In genomic region chr2:108304975-108305374, GRCh38 we compare ENCODE assay signal across 17 cellular contexts. TPM values are rescaled to one million over a fixed set of nuclear protein-coding genes. Genes with fewer than 3 reads are reported as not detected.
DNase-seq lines count a peak whose midpoint lies in the region; ATAC-seq and TF ChIP-seq lines count a peak whose summit lies in the region.
"Had no signal": no experiment of that assay in that cellular context is flagged by ENCODE, and none has a peak within 500 bp of the region (broad histone marks: within the 10 kb centered on the region; RNA-seq: fewer than 3 reads in every experiment).

No MANE protein-coding gene starts in this region.

- H3K4me1 ChIP-seq in upper lobe of left lung = no peaks in the 10 kb centered on the region
- H3K4me1 ChIP-seq in mucosa of descending colon (ENCODE audit: low read depth) = no peaks in the 10 kb centered on the region
- H3K4me1 ChIP-seq: A549, esophagus squamous epithelium had no signal

- H3K4me3 ChIP-seq in upper lobe of left lung = no peak overlapping the region
- no peak overlapping the region for H3K4me3 ChIP-seq in mucosa of descending colon
- H3K4me3 ChIP-seq: A549, coronary artery, esophagus squamous epithelium, smooth muscle cell had no signal

- DNase-seq in Ammon's horn (ENCODE audit: low spot score) = peak; percentile 43
- no peak for DNase-seq in upper lobe of left lung
- DNase-seq in retina = no peak
- no peak for DNase-seq in NCI-H526 (lab: John Stamatoyannopoulos, UW)
- no peak for DNase-seq in mucosa of descending colon
- DNase-seq: activated CD4-positive, CD25-positive, alpha-beta regulatory T cell treated with anti-CD3 and anti-CD28 coated beads, Interleukin-2, amount 50 U/mL, for 72 hours; activated T-cell treated with anti-CD3 and anti-CD28 coated beads, Interleukin-2, amount 50 U/mL, for 24 hours; esophagus squamous epithelium; NCI-H1417 treated with DMSO at 0.1 percent for 48 hours; T-helper 1 cell had no signal

- no peak for TF ChIP-seq EP300 in upper lobe of left lung (IDR thresholded peaks at IDR 0.05)

- no peaks in the 10 kb centered on the region for H3K9me3 ChIP-seq in upper lobe of left lung
- H3K9me3 ChIP-seq in mucosa of descending colon = no peaks in the 10 kb centered on the region
- H3K9me3 ChIP-seq: A549, esophagus squamous epithelium had no signal

- ATAC-seq in GM18907 (IDR thresholded peaks at IDR 0.05; ENCODE audit: unreplicated experiment) = peak; percentile 85
- ATAC-seq in GM21786 (IDR thresholded peaks at IDR 0.05; ENCODE audit: unreplicated experiment) = peak; percentile 73
- ATAC-seq in HG03432 (IDR thresholded peaks at IDR 0.05; ENCODE audit: unreplicated experiment) = peak; percentile 65
- no peak for ATAC-seq in upper lobe of left lung (ENCODE audit: low FRiP score in 2 of 2)
- no peak for ATAC-seq in mucosa of descending colon
- ATAC-seq: A549 had no signal

- no peaks in the 10 kb centered on the region for H3K27me3 ChIP-seq in upper lobe of left lung
- H3K27me3 ChIP-seq: esophagus squamous epithelium had no signal

- WGBS in upper lobe of left lung, 2 donors = 80 to 81% methylated on average over 2 of the region's 2 CpGs

- TF ChIP-seq CTCF in upper lobe of left lung (IDR thresholded peaks at IDR 0.05) (no peak), mucosa of descending colon (IDR thresholded peaks at IDR 0.05) (no peak)

- no peak overlapping the region for H3K27ac ChIP-seq in upper lobe of left lung
- H3K27ac ChIP-seq: A549, coronary artery, esophagus squamous epithelium had no signal

- intact Hi-C loops in mucosa of descending colon (cut with DNase I, micrococcal nuclease) = no loop called here

- H3K36me3 ChIP-seq in upper lobe of left lung (no peaks in the 10 kb centered on the region), mucosa of descending colon (ENCODE audit: low read depth) (no peaks in the 10 kb centered on the region)
- H3K36me3 ChIP-seq: esophagus squamous epithelium had no signal

- TF ChIP-seq POLR2A in upper lobe of left lung (IDR thresholded peaks at IDR 0.05) = no peak

RNA-seq across cellular contexts. Expression of gene SULT1C2, which starts 16.3 kb away (rescaled TPM):
- total RNA-seq in upper lobe of left lung = 1 to 10 TPM in 5 of 6 donors, under 1 TPM in 1; 0.49 to 7.7 (median 4.8) TPM
- 10 to 100 TPM in 1 of 3 donors, under 1 TPM in 1, not detected in 1; 0.52 to 10.5 TPM for total RNA-seq in mucosa of descending colon
- total RNA-seq: NCI-H460, smooth muscle cell had no signal

Comparison
In these comparisons a context has a peak if more than half of its experiments do, and no peak if none do; other contexts are left out.
1. ATAC-seq: peak in GM18907 (single experiment), GM21786 (single experiment) and HG03432 (single experiment); none in upper lobe of left lung (0 of 2) and mucosa of descending colon (single experiment).